Comparison of ENCODE assay signal across 8 cellular contexts in genomic region chr4:76197971-76198410, GRCh38.
DNase-seq lines count a peak whose midpoint lies in the region; ATAC-seq lines count a peak whose summit lies in the region.

No MANE protein-coding gene starts in this region.

- no peaks in the 10 kb centered on the region for H3K9me3 Mint-ChIP-seq in stimulated activated naive CD8-positive, alpha-beta T cell treated with anti-CD3 and anti-CD28 coated beads, Interleukin-15, Interleukin-2, amounts not matched to agents 100 ng/mL and 50 ng/mL, for 24 hours

- DNase-seq in DMS53 treated with DMSO at 0.1 percent for 48 hours (lab: John Stamatoyannopoulos, UW; ENCODE audit: unreplicated experiment), result peak; percentile 69
- peak; percentile 84 to 91 for DNase-seq in NCI-H446 (lab: John Stamatoyannopoulos, UW)
- DNase-seq in astrocyte of the hippocampus (ENCODE audit: low read depth, low spot score), result peak; percentile 83
- peak; percentile 57 for DNase-seq in kidney glomerular epithelial cell (lab: John Stamatoyannopoulos, UW)
- no peak for DNase-seq in HuH-7 (ENCODE audit: low spot score)

- H3K27me3 Mint-ChIP-seq in stimulated activated naive CD8-positive, alpha-beta T cell treated with anti-CD3 and anti-CD28 coated beads, Interleukin-15, Interleukin-2, amounts not matched to agents 100 ng/mL and 50 ng/mL, for 24 hours, result no peaks in the 10 kb centered on the region

- H3K4me1 Mint-ChIP-seq in stimulated activated naive CD8-positive, alpha-beta T cell treated with anti-CD3 and anti-CD28 coated beads, Interleukin-15, Interleukin-2, amounts not matched to agents 100 ng/mL and 50 ng/mL, for 24 hours (ENCODE audit: low read depth), result peaks cover 51% of the 10 kb centered on the region

- H3K36me3 Mint-ChIP-seq in stimulated activated naive CD8-positive, alpha-beta T cell treated with anti-CD3 and anti-CD28 coated beads, Interleukin-15, Interleukin-2, amounts not matched to agents 100 ng/mL and 50 ng/mL, for 24 hours (ENCODE audit: low read depth), result peaks cover 19% of the 10 kb centered on the region

- ATAC-seq in HG02870 (IDR thresholded peaks at IDR 0.05; ENCODE audit: unreplicated experiment) (peak; percentile 17), GM18511 (IDR thresholded peaks at IDR 0.05; ENCODE audit: unreplicated experiment) (no peak)

- H3K4me3 Mint-ChIP-seq in stimulated activated naive CD8-positive, alpha-beta T cell treated with anti-CD3 and anti-CD28 coated beads, Interleukin-15, Interleukin-2, amounts not matched to agents 100 ng/mL and 50 ng/mL, for 24 hours, result peak overlapping the region; percentile 5

- H3K27ac Mint-ChIP-seq in stimulated activated naive CD8-positive, alpha-beta T cell treated with anti-CD3 and anti-CD28 coated beads, Interleukin-15, Interleukin-2, amounts not matched to agents 100 ng/mL and 50 ng/mL, for 24 hours, result peak overlapping the region; percentile 28
